10 cellular contexts compared by ENCODE assay signal in genomic region chr1:181483084-181483559, GRCh38. TPM values are rescaled to one million over a fixed set of nuclear protein-coding genes. Genes with fewer than 3 reads are reported as not detected.
A peak's percentile ranks its signal among the peaks of the same experiment; 100 is the strongest.
DNase-seq lines count a peak whose midpoint lies in the region; ATAC-seq and TF ChIP-seq lines count a peak whose summit lies in the region.
"Had no signal": no experiment of that assay in that cellular context is flagged by ENCODE, and none has a peak within 500 bp of the region (broad histone marks: within the 10 kb centered on the region; RNA-seq: fewer than 3 reads in every experiment).

TSS of gene CACNA1E (plus strand) at chr1:181483517. CDS start at chr1:181483745, 228 bp downstream.

- no peaks in the 10 kb centered on the region for H3K9me2 ChIP-seq in GM23248 (ENCODE audit: insufficient read depth)

- peak within 1 kb of the TSS; percentile 71 for H3K4me2 ChIP-seq in GM23248 (ENCODE audit: unreplicated experiment)

- no peak for ATAC-seq in T-helper 17 cell

- H3K27me3 ChIP-seq in GM23248 (replicated peaks; ENCODE audit: insufficient read depth) (peaks cover 66% of the 10 kb centered on the region), HAP-1 (ENCODE audit: low read depth) (peaks cover 23% of the 10 kb centered on the region), SJCRH30 (no peaks in the 10 kb centered on the region)

- peaks cover 19% of the 10 kb centered on the region for H3K4me1 Mint-ChIP-seq in T-helper 17 cell

- H3K36me3 Mint-ChIP-seq in T-helper 17 cell (ENCODE audit: low read depth): peaks cover 5% of the 10 kb centered on the region

- no peaks in the 10 kb centered on the region for H3K79me2 ChIP-seq in GM23248 (ENCODE audit: insufficient read depth)

- WGBS in GM23248 (ENCODE audit: low coverage in 1 of 2, low lambda C conversion rate in 2 of 2, missing lambda C conversion rate in 2 of 2), 2 experiments: 3% methylated on average over 12 of the region's 12 CpGs

- H3K4me3 Mint-ChIP-seq in T-helper 17 cell: peak within 1 kb of the TSS; percentile 63

- no peak for TF ChIP-seq CTCF in fibroblast of the aortic adventitia (IDR thresholded peaks at IDR 0.05; ENCODE audit: insufficient read depth, low read length)

- DNase-seq in GM23248 (no peak), T-helper 17 cell (no peak), fibroblast of the aortic adventitia (ENCODE audit: low read depth) (no peak), retina (peak; percentile 76), hepatic stellate cell (ENCODE audit: low spot score) (no peak), HAP-1 (ENCODE audit: low spot score in 2 of 2) (no peak), SJCRH30 (no peak), amniotic stem cell (lab: John Stamatoyannopoulos, UW) (no peak)

- H3K27ac ChIP-seq in GM23248 (no peak within 1 kb of the TSS), SJCRH30 (no peak within 1 kb of the TSS)

- H3K4me1 ChIP-seq in GM23248 (ENCODE audit: insufficient read depth) (no peaks in the 10 kb centered on the region), HAP-1 (no peaks in the 10 kb centered on the region), SJCRH30 (no peaks in the 10 kb centered on the region)

- no peak within 1 kb of the TSS for H3K9ac ChIP-seq in GM23248

- peaks cover 88% of the 10 kb centered on the region for H3K27me3 Mint-ChIP-seq in T-helper 17 cell

- H3K4me3 ChIP-seq in GM23248 (peak within 1 kb of the TSS; percentile 57), fibroblast of the aortic adventitia (ENCODE audit: low read depth, low read length) (peak within 1 kb of the TSS; percentile 25), HAP-1 (no peak within 1 kb of the TSS), SJCRH30 (no peak within 1 kb of the TSS)

- no peaks in the 10 kb centered on the region for H4K20me1 ChIP-seq in GM23248 (ENCODE audit: insufficient read depth)

- in situ Hi-C loops in GM23248 (cut with MboI): loop anchor here (25.0 kb wide), 1 partner anchor 929 kb away; the partner anchor contains the start of gene TEDDM1
- in situ Hi-C loops in HAP-1 (cut with MboI; ENCODE audit: low sequenced_read_pairs): loop anchor here (25.0 kb wide), 2 partner anchors 454 to 579 kb away; partner anchors contain the start of gene ZNF648

- no peaks in the 10 kb centered on the region for H3F3A ChIP-seq in GM23248 (ENCODE audit: insufficient read depth)

- H3K9me3 ChIP-seq in GM23248 (ENCODE audit: low read depth): no peaks in the 10 kb centered on the region
- no peaks in the 10 kb centered on the region for H3K9me3 ChIP-seq in T-helper 17 cell (ENCODE audit: control insufficient read depth, low read length, poor library complexity, severe bottlenecking)
- no peaks in the 10 kb centered on the region for H3K9me3 ChIP-seq in HAP-1
- no peaks in the 10 kb centered on the region for H3K9me3 ChIP-seq in SJCRH30 (replicated peaks)

- H3K27ac Mint-ChIP-seq in T-helper 17 cell: no peak within 1 kb of the TSS

- no peaks in the 10 kb centered on the region for H3K36me3 ChIP-seq in GM23248 (ENCODE audit: low read depth)
- H3K36me3 ChIP-seq in HAP-1 (replicated peaks): no peaks in the 10 kb centered on the region
- no peaks in the 10 kb centered on the region for H3K36me3 ChIP-seq in SJCRH30

- H2AFZ ChIP-seq in GM23248: peak within 1 kb of the TSS; percentile 45; the same call in 1 of the 2 replicates

RNA-seq across cellular contexts. Expression of gene CACNA1E, which starts in this region (rescaled TPM):
- total RNA-seq in GM23248 (2014; rRNA removed; shearing (Covaris generic)): not detected in 2 replicates
- polyA plus RNA-seq in GM23248 (2016; fragmentation: Nextera tagmentation; extraction: Ambion mirVana): not detected in 2 replicates
- total RNA-seq in T-helper 17 cell: not detected
- not detected in 2 replicates for total RNA-seq in fibroblast of the aortic adventitia (ENCODE audit: low replicate concordance)
- total RNA-seq in SJCRH30 (2014; rRNA removed; shearing (Covaris generic)): under 0.01 and 0.02 TPM in 2 replicates
- total RNA-seq: glomerular endothelial cell, RPMI7951 had no signal

Comparison
In these comparisons a context has a peak if more than half of its experiments do, and no peak if none do; other contexts are left out.
1. H3K4me3 ChIP-seq: peak in GM23248 (single experiment) and fibroblast of the aortic adventitia (single experiment); none in HAP-1 (single experiment) and SJCRH30 (single experiment).